Comparison of ENCODE assay signal across 1 cellular context in the genomic region with DNA sequence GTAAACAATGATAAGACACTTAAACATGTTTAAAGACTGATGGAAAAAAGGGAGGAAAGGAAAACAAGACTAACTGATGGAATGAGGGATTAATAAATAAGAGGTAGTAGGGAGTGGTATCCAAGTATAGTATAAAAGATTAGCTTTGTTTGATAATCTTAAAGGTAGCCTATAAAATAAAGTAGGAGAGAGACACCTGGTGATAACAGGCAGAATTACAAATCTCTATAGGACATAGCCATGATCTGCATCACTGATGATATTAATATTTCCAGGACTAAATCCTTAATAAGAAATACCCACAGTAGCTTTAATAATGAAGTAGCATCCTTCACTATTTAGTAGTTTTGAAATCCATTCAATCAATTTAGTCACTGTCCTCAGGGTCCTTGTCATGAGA.
TF ChIP-seq lines count a peak whose summit lies in the region.

No MANE protein-coding gene starts in this region.

TF ChIP-seq in GM23338, 12 proteins besides CTCF, POLR2A, EP300 and RAD21 (continued from another document):
- no peak for TF ChIP-seq NANOG (IDR thresholded peaks at IDR 0.05; ENCODE audit: borderline replicate concordance)
- TF ChIP-seq ZNF462 (CRISPR knock-in tag; IDR thresholded peaks at IDR 0.05), result no peak
- no peak for TF ChIP-seq JUNB (IDR thresholded peaks at IDR 0.05; ENCODE audit: unreplicated experiment)
- no peak for TF ChIP-seq ZNF114 (CRISPR knock-in tag; IDR thresholded peaks at IDR 0.05)
- no peak for TF ChIP-seq ETS1 (IDR thresholded peaks at IDR 0.05)
- TF ChIP-seq EZH2phosphoT487 (IDR thresholded peaks at IDR 0.05; ENCODE audit: unreplicated experiment), result no peak
- TF ChIP-seq, protein P1, sequence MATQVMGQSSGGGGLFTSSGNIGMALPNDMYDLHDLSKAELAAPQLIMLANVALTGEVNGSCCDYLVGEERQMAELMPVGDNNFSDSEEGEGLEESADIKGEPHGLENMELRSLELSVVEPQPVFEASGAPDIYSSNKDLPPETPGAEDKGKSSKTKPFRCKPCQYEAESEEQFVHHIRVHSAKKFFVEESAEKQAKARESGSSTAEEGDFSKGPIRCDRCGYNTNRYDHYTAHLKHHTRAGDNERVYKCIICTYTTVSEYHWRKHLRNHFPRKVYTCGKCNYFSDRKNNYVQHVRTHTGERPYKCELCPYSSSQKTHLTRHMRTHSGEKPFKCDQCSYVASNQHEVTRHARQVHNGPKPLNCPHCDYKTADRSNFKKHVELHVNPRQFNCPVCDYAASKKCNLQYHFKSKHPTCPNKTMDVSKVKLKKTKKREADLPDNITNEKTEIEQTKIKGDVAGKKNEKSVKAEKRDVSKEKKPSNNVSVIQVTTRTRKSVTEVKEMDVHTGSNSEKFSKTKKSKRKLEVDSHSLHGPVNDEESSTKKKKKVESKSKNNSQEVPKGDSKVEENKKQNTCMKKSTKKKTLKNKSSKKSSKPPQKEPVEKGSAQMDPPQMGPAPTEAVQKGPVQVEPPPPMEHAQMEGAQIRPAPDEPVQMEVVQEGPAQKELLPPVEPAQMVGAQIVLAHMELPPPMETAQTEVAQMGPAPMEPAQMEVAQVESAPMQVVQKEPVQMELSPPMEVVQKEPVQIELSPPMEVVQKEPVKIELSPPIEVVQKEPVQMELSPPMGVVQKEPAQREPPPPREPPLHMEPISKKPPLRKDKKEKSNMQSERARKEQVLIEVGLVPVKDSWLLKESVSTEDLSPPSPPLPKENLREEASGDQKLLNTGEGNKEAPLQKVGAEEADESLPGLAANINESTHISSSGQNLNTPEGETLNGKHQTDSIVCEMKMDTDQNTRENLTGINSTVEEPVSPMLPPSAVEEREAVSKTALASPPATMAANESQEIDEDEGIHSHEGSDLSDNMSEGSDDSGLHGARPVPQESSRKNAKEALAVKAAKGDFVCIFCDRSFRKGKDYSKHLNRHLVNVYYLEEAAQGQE (IDR thresholded peaks at IDR 0.05; ENCODE audit: unreplicated experiment), result no peak
- TF ChIP-seq STAT1 (IDR thresholded peaks at IDR 0.05; ENCODE audit: unreplicated experiment), result no peak
